Comparison of ENCODE assay signal across 8 cellular contexts in the genomic region with DNA sequence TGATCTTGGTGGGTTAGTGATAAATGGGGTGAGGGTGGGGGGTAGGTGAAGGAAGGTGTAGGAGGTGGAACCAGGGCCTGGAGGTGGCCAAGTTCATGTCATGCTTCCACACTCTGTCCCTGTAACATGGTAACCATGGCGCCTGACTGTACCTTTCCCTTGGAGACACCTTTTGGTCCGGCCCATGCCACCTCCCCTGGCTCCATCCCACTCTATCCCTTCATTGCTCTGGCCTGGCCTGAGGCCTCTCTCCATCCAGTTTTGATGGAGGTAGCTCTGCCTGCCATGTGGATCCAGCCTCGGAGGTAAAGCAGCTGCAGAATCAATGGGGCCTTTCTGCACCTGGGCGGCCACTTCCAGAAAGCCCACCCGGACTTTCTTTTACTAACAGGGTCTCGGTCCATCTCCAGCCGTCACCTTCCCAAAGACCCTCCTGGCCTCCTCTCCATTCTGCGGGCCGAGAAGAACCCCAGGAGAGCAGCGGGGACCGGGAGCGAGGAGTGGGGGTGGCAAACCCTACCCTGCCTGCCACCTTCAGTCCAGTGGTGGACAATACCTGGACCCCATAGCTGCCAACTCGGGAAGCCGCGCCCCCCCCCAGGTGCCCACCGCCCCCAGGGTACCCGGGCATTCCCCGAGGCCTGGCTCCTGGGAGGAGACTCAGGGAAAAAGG. TPM values are rescaled to one million over a fixed set of nuclear protein-coding genes. Genes with fewer than 3 reads are reported as not detected.
DNase-seq lines count a peak whose midpoint lies in the region; ATAC-seq and TF ChIP-seq lines count a peak whose summit lies in the region.

No MANE protein-coding gene starts in this region.

- no peak for TF ChIP-seq POLR2A in suprapubic skin (IDR thresholded peaks at IDR 0.05)

- H3K4me1 ChIP-seq in adipocyte (ENCODE audit: control insufficient read depth, insufficient read depth, low read length) (peaks cover 14% of the 10 kb centered on the region), suprapubic skin (peaks cover 29% of the 10 kb centered on the region)

- peak; percentile 15 for TF ChIP-seq CTCF in kidney epithelial cell (IDR thresholded peaks at IDR 0.05; ENCODE audit: insufficient read depth, low read length, poor library complexity, severe bottlenecking)
- TF ChIP-seq CTCF in suprapubic skin (IDR thresholded peaks at IDR 0.05) = no peak

- ATAC-seq in GM21619 (IDR thresholded peaks at IDR 0.05; ENCODE audit: unreplicated experiment) = no peak

- H3K4me3 ChIP-seq in adipocyte (ENCODE audit: low read length) (peak overlapping the region; percentile 97), kidney epithelial cell (ENCODE audit: low read depth, low read length) (peak overlapping the region; percentile 93), suprapubic skin (peak overlapping the region; percentile 100)

- no peak for TF ChIP-seq EP300 in suprapubic skin (IDR thresholded peaks at IDR 0.05)

- WGBS in suprapubic skin = 25% methylated on average over 15 of the region's 18 CpGs

- peak overlapping the region; percentile 95 for H3K9ac ChIP-seq in adipocyte (ENCODE audit: low read length)

- DNase-seq in NCI-H748 (lab: John Stamatoyannopoulos, UW; ENCODE audit: unreplicated experiment) (peak; percentile 26), NCI-H748 treated with DMSO at 0.1 percent for 48 hours (lab: John Stamatoyannopoulos, UW) (no peak), adipocyte (ENCODE audit: low read depth) (no peak), kidney epithelial cell (ENCODE audit: low read depth) (no peak), suprapubic skin (ENCODE audit: low spot score in 2 of 2) (peak; percentile 72 to 82), globus pallidus (ENCODE audit: low spot score) (no peak), dedifferentiated amniotic fluid mesenchymal stem cell (ENCODE audit: extremely low spot score) (no peak)

- no peaks in the 10 kb centered on the region for H3K27me3 ChIP-seq in adipocyte (replicated peaks; ENCODE audit: control insufficient read depth, insufficient read depth, low read length)
- no peaks in the 10 kb centered on the region for H3K27me3 ChIP-seq in kidney epithelial cell (ENCODE audit: control insufficient read depth, insufficient read depth, low read length)
- no peaks in the 10 kb centered on the region for H3K27me3 ChIP-seq in suprapubic skin

- H3K9me3 ChIP-seq in adipocyte (ENCODE audit: control insufficient read depth, low read length) = no peaks in the 10 kb centered on the region
- no peaks in the 10 kb centered on the region for H3K9me3 ChIP-seq in suprapubic skin

- H3K36me3 ChIP-seq in adipocyte (ENCODE audit: control insufficient read depth, insufficient read depth, low read length, severe bottlenecking) (peaks cover 15% of the 10 kb centered on the region), kidney epithelial cell (ENCODE audit: control insufficient read depth, insufficient read depth, low read length) (peaks cover 1% of the 10 kb centered on the region), suprapubic skin (peaks cover 5% of the 10 kb centered on the region)

- peak overlapping the region; percentile 98 for H3K27ac ChIP-seq in suprapubic skin

RNA-seq across cellular contexts. Expression of a gene that starts 0.5 kb away (rescaled TPM):
- total RNA-seq in kidney epithelial cell (35.1 and 40.8 TPM in 2 replicates), suprapubic skin (10 to 100 TPM; 46.2 to 97.1 (median 65.7) TPM)

RNA-seq across cellular contexts. Expression of a gene that starts 8.0 kb away (rescaled TPM):
- total RNA-seq in kidney epithelial cell (0.14 and 0.33 TPM in 2 replicates), suprapubic skin (not detected)

Comparison
In these comparisons a context has a peak if more than half of its experiments do, and no peak if none do; other contexts are left out.
1. DNase-seq: peak in NCI-H748 (single experiment) and suprapubic skin (2 of 2); none in NCI-H748 treated with DMSO at 0.1 percent for 48 hours (single experiment), adipocyte (single experiment), kidney epithelial cell (single experiment), globus pallidus (single experiment) and dedifferentiated amniotic fluid mesenchymal stem cell (single experiment).
2. Peak in every context shown above with its lines, with median percentiles within 50 percentile points of each other: H3K4me3 ChIP-seq.